38 cellular contexts compared by ENCODE assay signal in genomic region chr20:22533823-22534751, GRCh38. TPM values are rescaled to one million over a fixed set of nuclear protein-coding genes. Genes with fewer than 3 reads are reported as not detected.
"Had no signal": no experiment of that assay in that cellular context is flagged by ENCODE, and none has a peak within 500 bp of the region (broad histone marks: within the 10 kb centered on the region; RNA-seq: fewer than 3 reads in every experiment).

No MANE protein-coding gene starts in this region.

- H3K4me3 ChIP-seq: gastroesophageal sphincter, heart left ventricle, left lung, lower lobe of right lung, ovary, prostate gland, sigmoid colon, smooth muscle cell, suprapubic skin, tibial nerve had no signal

- H3K27me3 ChIP-seq: left lung, ovary, sigmoid colon, suprapubic skin, tibial nerve had no signal

- H3K36me3 ChIP-seq: gastroesophageal sphincter, heart left ventricle, left lung, lower lobe of right lung, neutrophil, ovary, prostate gland, sigmoid colon, suprapubic skin, tibial nerve had no signal

- ATAC-seq: activated CD4-positive, CD25-positive, alpha-beta regulatory T cell treated with anti-CD3 and anti-CD28 coated beads, Interleukin-2, amount 50 U/mL, for 24 hours; effector memory CD8-positive, alpha-beta T cell; gastroesophageal sphincter; heart left ventricle; left lung; lower lobe of right lung; stimulated activated naive B cell treated with anti-CD40 and anti-IgM and Interleukin-4, amounts not matched to agents 10 μg/mL and 1 μg/mL and 100 μg/mL, for 72 hours had no signal

- DNase-seq: activated CD4-positive, alpha-beta memory T cell treated with anti-CD3 and anti-CD28 coated beads, Interleukin-2, amount 10 ng/mL, durations not matched to agents 7 days and 5 days; activated CD4-positive, alpha-beta T cell treated with anti-CD3 and anti-CD28 coated beads, Interleukin-2, amount 10 ng/mL, durations not matched to agents 24 days and 14 days; activated CD8-positive, alpha-beta memory T cell treated with anti-CD3 and anti-CD28 coated beads, Interleukin-2, amount 50 U/mL, for 48 hours; activated gamma-delta T cell; activated naive CD4-positive, alpha-beta T cell treated with anti-CD3 and anti-CD28 coated beads, Interleukin-2, amount 10 ng/mL, durations not matched to agents 7 days and 5 days; activated naive CD8-positive, alpha-beta T cell treated with anti-CD3 and anti-CD28 coated beads, Interleukin-2, amount 10 ng/mL, durations not matched to agents 7 days and 5 days; activated T-cell treated with anti-CD3 and anti-CD28 coated beads, Interleukin-2, amount 50 U/mL, for 24 hours; caudate nucleus; cortex of kidney; effector memory CD8-positive, alpha-beta T cell; erythroblast; heart left ventricle; kidney glomerular epithelial cell; left lung; lower lobe of right lung; mesenchymal stem cell; ovary; retina; sigmoid colon; stimulated activated CD4-positive, alpha-beta T cell treated with anti-CD3 and anti-CD28 coated beads, Interleukin-1b, Interleukin-23, amount 100 ng/mL, for 48 hours; stimulated activated CD4-positive, alpha-beta T cell treated with anti-CD3 and anti-CD28 coated beads, Interleukin-4, amount 100 ng/mL, for 4 hours; stimulated activated CD8-positive, alpha-beta memory T cell treated with anti-CD3 and anti-CD28 coated beads, Interleukin-4, amount 100 ng/mL, for 48 hours; stimulated activated naive B cell treated with anti-CD40 and anti-IgM and Interleukin-4, amounts not matched to agents 10 μg/mL and 1 μg/mL and 100 μg/mL, for 72 hours had no signal

- H3K9me3 ChIP-seq: gastroesophageal sphincter, heart left ventricle, left lung, lower lobe of right lung, neutrophil, ovary, prostate gland, sigmoid colon, suprapubic skin, tibial nerve had no signal

- H3K4me1 ChIP-seq: gastroesophageal sphincter, heart left ventricle, left lung, lower lobe of right lung, prostate gland, sigmoid colon, suprapubic skin, tibial nerve had no signal

- H3K27ac ChIP-seq: gastroesophageal sphincter, heart left ventricle, left lung, lower lobe of right lung, neutrophil, ovary, prostate gland, sigmoid colon, suprapubic skin, tibial nerve, VCaP had no signal

RNA-seq across cellular contexts. Expression of gene FOXA2, which starts 50.3 kb away (rescaled TPM):
- total RNA-seq: activated CD4-positive, alpha-beta memory T cell treated with anti-CD3 and anti-CD28 coated beads, Interleukin-2, amount 10 ng/mL, durations not matched to agents 7 days and 5 days; activated CD4-positive, alpha-beta T cell treated with anti-CD3 and anti-CD28 coated beads, Interleukin-2, amount 10 ng/mL, durations not matched to agents 24 days and 14 days; activated naive CD8-positive, alpha-beta T cell treated with anti-CD3 and anti-CD28 coated beads, Interleukin-2, amount 10 ng/mL, durations not matched to agents 7 days and 5 days; astrocyte; chondrocyte; fibroblast of lung; fibroblast of villous mesenchyme; gastroesophageal sphincter; heart left ventricle; mononuclear cell; sigmoid colon; smooth muscle cell; suprapubic skin; T-helper 1 cell treated with Interleukin-12 subunit alpha and Interleukin-12 subunit beta and Interleukin-4 antibody, amounts not matched to agents 30 ng/mL and 1 ng/mL, for 36 hours; ureter had no signal
- polyA plus RNA-seq: fibroblast of lung, heart left ventricle, ovary, smooth muscle cell had no signal
